1 cellular context compared by ENCODE assay signal in the genomic region with DNA sequence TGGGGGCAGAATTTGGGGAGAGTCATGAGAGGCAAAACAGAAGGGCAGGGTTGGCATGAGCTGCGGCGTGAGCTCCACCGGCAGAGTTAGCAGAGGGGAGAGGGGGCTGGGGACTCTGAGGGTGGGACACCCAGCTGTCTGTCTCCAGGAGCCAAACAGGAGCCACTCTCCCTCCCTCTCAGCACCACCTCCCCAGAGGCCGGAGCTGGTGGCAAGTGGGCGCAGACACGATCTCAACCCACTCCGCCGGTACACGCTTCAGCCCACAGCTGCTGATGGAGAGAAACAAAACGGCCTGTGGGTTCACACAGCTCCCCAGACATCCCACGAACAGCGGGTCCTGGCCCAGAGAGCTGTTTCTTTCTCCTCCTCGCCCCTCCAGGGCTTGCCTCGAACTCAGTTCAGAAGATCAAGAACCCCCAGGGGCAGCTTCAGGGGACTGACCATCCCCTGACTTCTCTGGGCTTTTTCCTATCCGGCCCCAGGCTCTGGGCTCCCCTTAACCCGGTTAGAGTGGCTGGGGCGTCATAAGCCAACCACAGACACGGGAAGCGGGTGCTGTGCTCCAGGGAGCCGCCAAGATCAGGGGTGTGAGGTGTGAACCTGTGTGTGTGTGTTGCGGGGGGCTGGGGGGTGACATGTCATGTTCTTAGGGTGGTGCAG.
TF ChIP-seq lines count a peak whose summit lies in the region.

No MANE protein-coding gene starts in this region.

TF ChIP-seq in HCT116, 20 proteins besides CTCF, POLR2A, EP300 and RAD21:
- TF ChIP-seq FOSL1 (IDR thresholded peaks at IDR 0.05; ENCODE audit: low read depth) (no peak), JUND (IDR thresholded peaks at IDR 0.05) (no peak), ELF1 (IDR thresholded peaks at IDR 0.05; ENCODE audit: borderline replicate concordance, low read depth) (no peak), TCF7L2 (IDR thresholded peaks at IDR 0.05; ENCODE audit: borderline replicate concordance, extremely low read depth, insufficient read depth, insufficient read length) (no peak), ZNF274 (IDR thresholded peaks at IDR 0.05; ENCODE audit: low read depth, low read length) (no peak), EZH2 (IDR thresholded peaks at IDR 0.05) (no peak), POLR2AphosphoS5 (IDR thresholded peaks at IDR 0.05; ENCODE audit: low read depth, low read length) (no peak; the same call in 1 of the 2 replicates), CEBPB (IDR thresholded peaks at IDR 0.05; ENCODE audit: low read depth) (no peak), EZH2phosphoT487 (IDR thresholded peaks at IDR 0.05; ENCODE audit: borderline replicate concordance) (no peak), EGR1 (IDR thresholded peaks at IDR 0.05; ENCODE audit: low read depth) (no peak), SP1 (IDR thresholded peaks at IDR 0.05; ENCODE audit: low read depth) (no peak), CBX3 (IDR thresholded peaks at IDR 0.05; ENCODE audit: low read depth) (no peak), SRF (IDR thresholded peaks at IDR 0.05; ENCODE audit: low read depth) (no peak), YY1 (IDR thresholded peaks at IDR 0.05; ENCODE audit: extremely low read depth, insufficient replicate concordance, low read depth, low read length) (no peak), ZFX (IDR thresholded peaks at IDR 0.05) (no peak), SIN3A (IDR thresholded peaks at IDR 0.05; ENCODE audit: low read depth) (no peak)
- TF ChIP-seq, protein P1, sequence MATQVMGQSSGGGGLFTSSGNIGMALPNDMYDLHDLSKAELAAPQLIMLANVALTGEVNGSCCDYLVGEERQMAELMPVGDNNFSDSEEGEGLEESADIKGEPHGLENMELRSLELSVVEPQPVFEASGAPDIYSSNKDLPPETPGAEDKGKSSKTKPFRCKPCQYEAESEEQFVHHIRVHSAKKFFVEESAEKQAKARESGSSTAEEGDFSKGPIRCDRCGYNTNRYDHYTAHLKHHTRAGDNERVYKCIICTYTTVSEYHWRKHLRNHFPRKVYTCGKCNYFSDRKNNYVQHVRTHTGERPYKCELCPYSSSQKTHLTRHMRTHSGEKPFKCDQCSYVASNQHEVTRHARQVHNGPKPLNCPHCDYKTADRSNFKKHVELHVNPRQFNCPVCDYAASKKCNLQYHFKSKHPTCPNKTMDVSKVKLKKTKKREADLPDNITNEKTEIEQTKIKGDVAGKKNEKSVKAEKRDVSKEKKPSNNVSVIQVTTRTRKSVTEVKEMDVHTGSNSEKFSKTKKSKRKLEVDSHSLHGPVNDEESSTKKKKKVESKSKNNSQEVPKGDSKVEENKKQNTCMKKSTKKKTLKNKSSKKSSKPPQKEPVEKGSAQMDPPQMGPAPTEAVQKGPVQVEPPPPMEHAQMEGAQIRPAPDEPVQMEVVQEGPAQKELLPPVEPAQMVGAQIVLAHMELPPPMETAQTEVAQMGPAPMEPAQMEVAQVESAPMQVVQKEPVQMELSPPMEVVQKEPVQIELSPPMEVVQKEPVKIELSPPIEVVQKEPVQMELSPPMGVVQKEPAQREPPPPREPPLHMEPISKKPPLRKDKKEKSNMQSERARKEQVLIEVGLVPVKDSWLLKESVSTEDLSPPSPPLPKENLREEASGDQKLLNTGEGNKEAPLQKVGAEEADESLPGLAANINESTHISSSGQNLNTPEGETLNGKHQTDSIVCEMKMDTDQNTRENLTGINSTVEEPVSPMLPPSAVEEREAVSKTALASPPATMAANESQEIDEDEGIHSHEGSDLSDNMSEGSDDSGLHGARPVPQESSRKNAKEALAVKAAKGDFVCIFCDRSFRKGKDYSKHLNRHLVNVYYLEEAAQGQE (IDR thresholded peaks at IDR 0.05; ENCODE audit: low read depth), result no peak
- TF ChIP-seq, protein P2, sequence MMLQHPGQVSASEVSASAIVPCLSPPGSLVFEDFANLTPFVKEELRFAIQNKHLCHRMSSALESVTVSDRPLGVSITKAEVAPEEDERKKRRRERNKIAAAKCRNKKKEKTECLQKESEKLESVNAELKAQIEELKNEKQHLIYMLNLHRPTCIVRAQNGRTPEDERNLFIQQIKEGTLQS (IDR thresholded peaks at IDR 0.05), result no peak
- TF ChIP-seq, protein P3, sequence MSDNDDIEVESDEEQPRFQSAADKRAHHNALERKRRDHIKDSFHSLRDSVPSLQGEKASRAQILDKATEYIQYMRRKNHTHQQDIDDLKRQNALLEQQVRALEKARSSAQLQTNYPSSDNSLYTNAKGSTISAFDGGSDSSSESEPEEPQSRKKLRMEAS (IDR thresholded peaks at IDR 0.05), result no peak
- TF ChIP-seq, protein P4, sequence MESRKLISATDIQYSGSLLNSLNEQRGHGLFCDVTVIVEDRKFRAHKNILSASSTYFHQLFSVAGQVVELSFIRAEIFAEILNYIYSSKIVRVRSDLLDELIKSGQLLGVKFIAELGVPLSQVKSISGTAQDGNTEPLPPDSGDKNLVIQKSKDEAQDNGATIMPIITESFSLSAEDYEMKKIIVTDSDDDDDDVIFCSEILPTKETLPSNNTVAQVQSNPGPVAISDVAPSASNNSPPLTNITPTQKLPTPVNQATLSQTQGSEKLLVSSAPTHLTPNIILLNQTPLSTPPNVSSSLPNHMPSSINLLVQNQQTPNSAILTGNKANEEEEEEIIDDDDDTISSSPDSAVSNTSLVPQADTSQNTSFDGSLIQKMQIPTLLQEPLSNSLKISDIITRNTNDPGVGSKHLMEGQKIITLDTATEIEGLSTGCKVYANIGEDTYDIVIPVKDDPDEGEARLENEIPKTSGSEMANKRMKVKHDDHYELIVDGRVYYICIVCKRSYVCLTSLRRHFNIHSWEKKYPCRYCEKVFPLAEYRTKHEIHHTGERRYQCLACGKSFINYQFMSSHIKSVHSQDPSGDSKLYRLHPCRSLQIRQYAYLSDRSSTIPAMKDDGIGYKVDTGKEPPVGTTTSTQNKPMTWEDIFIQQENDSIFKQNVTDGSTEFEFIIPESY (IDR thresholded peaks at IDR 0.05; ENCODE audit: extremely low read depth, insufficient replicate concordance, low read length), result no peak
